Comparison of ENCODE assay signal across 8 cellular contexts in genomic region chr20:10521068-10521834, GRCh38.
A peak's percentile ranks its signal among the peaks of the same experiment; 100 is the strongest.
DNase-seq lines count a peak whose midpoint lies in the region; ATAC-seq, FAIRE-seq and TF ChIP-seq lines count a peak whose summit lies in the region.

No MANE protein-coding gene starts in this region.

- no peak for TF ChIP-seq POLR2A in NB4 (IDR thresholded peaks at IDR 0.05; ENCODE audit: extremely low read depth, insufficient read length)
- TF ChIP-seq POLR2A in K562 (conservative IDR thresholded peaks at IDR 0.05), result no peak

- H3K36me3 Mint-ChIP-seq in immature natural killer cell, result peaks cover 4 to 6% (median 5%) of the 10 kb centered on the region in 3 donors

- intact Hi-C loops in K562 (cut with micrococcal nuclease), result no loop called here
- intact Hi-C loops in mucosa of descending colon (cut with DNase I, micrococcal nuclease), result no loop called here
- intact Hi-C loops in PC-9 (cut with micrococcal nuclease; ENCODE audit: unreplicated experiment), result no loop called here

- H3K9ac ChIP-seq in K562 (ENCODE audit: insufficient read depth in 1 of 2, low read depth in 2 of 2, low read length in 2 of 2), result no peak overlapping the region

- H3K79me2 ChIP-seq in K562 (ENCODE audit: control insufficient read depth, insufficient read depth, low read length) (no peaks in the 10 kb centered on the region), PC-9 (ENCODE audit: low read depth) (no peaks in the 10 kb centered on the region; the same call in 1 of the 2 replicates)

- TF ChIP-seq RAD21 in K562 (CRISPR knock-in tag; conservative IDR thresholded peaks at IDR 0.05 in 1 of 2, IDR thresholded peaks at IDR 0.05 in 1 of 2), result no peak

- peak; percentile 85 for DNase-seq in EL
- DNase-seq in NB4 (ENCODE audit: low read depth), result peak; percentile 66
- no peak for DNase-seq in K562 (ENCODE audit: extremely low read depth in 1 of 4, low spot score in 3 of 4)
- no peak for DNase-seq in mucosa of descending colon
- DNase-seq in immature natural killer cell, result no peak
- no peak for DNase-seq in PC-9
- DNase-seq in NCI-H774 (lab: John Stamatoyannopoulos, UW), result no peak

- H3K4me1 ChIP-seq in K562 (replicated peaks in 1 of 2; ENCODE audit: control insufficient read depth in 2 of 2, insufficient read depth in 2 of 2, low read length in 2 of 2) (no peaks in the 10 kb centered on the region; a peak in 2 of 5 replicates), mucosa of descending colon (ENCODE audit: low read depth) (no peaks in the 10 kb centered on the region), PC-9 (replicated peaks; ENCODE audit: insufficient read depth) (peaks cover 9% of the 10 kb centered on the region; the same call in 1 of the 2 replicates)

- FAIRE-seq in K562 (lab: Jason Lieb, UNC), result no peak

- no peak for TF ChIP-seq CTCF in NB4 (IDR thresholded peaks at IDR 0.05; ENCODE audit: low read depth, low read length)
- TF ChIP-seq CTCF in K562 (IDR thresholded peaks at IDR 0.05 in 2 of 3, conservative IDR thresholded peaks at IDR 0.05 in 1 of 3; ENCODE audit: insufficient read depth in 2 of 3, low read depth in 1 of 3, low read length in 3 of 3), result no peak
- TF ChIP-seq CTCF in mucosa of descending colon (IDR thresholded peaks at IDR 0.05), result no peak
- no peak for TF ChIP-seq CTCF in PC-9 (conservative IDR thresholded peaks at IDR 0.05)

- 45% methylated on average over 3 of the region's 5 CpGs for WGBS in K562 (ENCODE audit: insufficient coverage, low coverage, missing lambda C conversion rate)

- in situ Hi-C loops in K562 (cut with MboI), result no loop called here

- H3K4me3 ChIP-seq in NB4 (ENCODE audit: low read depth, low read length), result no peak overlapping the region
- no peak overlapping the region for H3K4me3 ChIP-seq in K562
- no peak overlapping the region for H3K4me3 ChIP-seq in mucosa of descending colon
- H3K4me3 ChIP-seq in PC-9, result no peak overlapping the region

- H3K36me3 ChIP-seq in K562 (ENCODE audit: control insufficient read depth, insufficient read depth, low read length), result no peaks in the 10 kb centered on the region
- no peaks in the 10 kb centered on the region for H3K36me3 ChIP-seq in mucosa of descending colon (ENCODE audit: low read depth)
- H3K36me3 ChIP-seq in PC-9 (ENCODE audit: low read depth), result no peaks in the 10 kb centered on the region

- H4K20me1 ChIP-seq in K562 (replicated peaks; ENCODE audit: control insufficient read depth, insufficient read depth, low read length), result no peaks in the 10 kb centered on the region
- H4K20me1 ChIP-seq in PC-9 (ENCODE audit: insufficient read depth), result no peaks in the 10 kb centered on the region

- H3K4me1 Mint-ChIP-seq in immature natural killer cell, result peaks cover 15 to 38% of the 10 kb centered on the region in 2 donors

- H3K27me3 Mint-ChIP-seq in immature natural killer cell (ENCODE audit: low read depth in 3 of 3), result peaks cover 0 to 4% (median 3%) of the 10 kb centered on the region in 3 donors

- H3K4me2 ChIP-seq in K562 (ENCODE audit: insufficient read depth, low read length) (no peak overlapping the region), PC-9 (no peak overlapping the region)

- TF ChIP-seq EP300 in K562 (IDR thresholded peaks at IDR 0.05; ENCODE audit: low read length), result no peak

- BruUV-seq in K562 (replicated peaks; lab: Mats Ljungman, UMichigan) (no TSS peak), PC-9 (replicated peaks; lab: Mats Ljungman, UMichigan) (no TSS peak)

- H3K27me3 ChIP-seq in K562 (ENCODE audit: control insufficient read depth in 2 of 2, insufficient read depth in 2 of 2, low read length in 2 of 2), result no peaks in the 10 kb centered on the region
- no peaks in the 10 kb centered on the region for H3K27me3 ChIP-seq in PC-9 (ENCODE audit: insufficient read depth, low read depth)

- H3K27ac Mint-ChIP-seq in immature natural killer cell, result peak overlapping the region in 1 of 6 donors; percentile 3

- no peak for ATAC-seq in K562
- ATAC-seq in mucosa of descending colon, result peak; percentile 23
- no peak for ATAC-seq in HG03520 (IDR thresholded peaks at IDR 0.05; ENCODE audit: unreplicated experiment)

- H3K27ac ChIP-seq in K562 (ENCODE audit: extremely low read depth, low read depth, low read length) (no peak overlapping the region), PC-9 (no peak overlapping the region)

- CTCF ChIA-PET in K562 (lab: Yijun Ruan, JAX; ENCODE audit: low intra/inter-chr PET ratio), result no interaction called here
- CTCF ChIA-PET in PC-9 (lab: Charles Lee), result no interaction called here

- no peaks in the 10 kb centered on the region for H3K9me1 ChIP-seq in K562 (ENCODE audit: control insufficient read depth, insufficient read depth, low read length)

- H3K9me3 ChIP-seq in K562 (replicated peaks; ENCODE audit: control insufficient read depth, insufficient read depth, low read depth, low read length) (no peaks in the 10 kb centered on the region), mucosa of descending colon (no peaks in the 10 kb centered on the region), PC-9 (ENCODE audit: insufficient read depth, low read depth) (no peaks in the 10 kb centered on the region)

- H3K9me3 Mint-ChIP-seq in immature natural killer cell, result no peaks in the 10 kb centered on the region

- no peak overlapping the region for H2AFZ ChIP-seq in K562 (ENCODE audit: low read depth, low read length)
- H2AFZ ChIP-seq in PC-9, result no peak overlapping the region

- no peak overlapping the region for H3K4me3 Mint-ChIP-seq in immature natural killer cell

- no peaks in the 10 kb centered on the region for H3K9me2 ChIP-seq in PC-9 (ENCODE audit: insufficient read depth)

- H3F3A ChIP-seq in PC-9 (ENCODE audit: insufficient read depth, low read depth), result no peaks in the 10 kb centered on the region

- POLR2A ChIA-PET in K562 (lab: Yijun Ruan, JAX) (no interaction called here), PC-9 (lab: Charles Lee; ENCODE audit: unreplicated experiment) (interaction anchor here (0.6 to 0.7 kb wide), 2 partner anchors 78 to 555 kb away, joined by 3 to 4 read pairs; no protein-coding TSS in a partner anchor)

TF ChIP-seq in K562, 482 proteins besides CTCF, POLR2A, EP300 and RAD21:
- no peak for TF ChIP-seq CBFA2T2 (conservative IDR thresholded peaks at IDR 0.05)
- TF ChIP-seq, protein P1, sequence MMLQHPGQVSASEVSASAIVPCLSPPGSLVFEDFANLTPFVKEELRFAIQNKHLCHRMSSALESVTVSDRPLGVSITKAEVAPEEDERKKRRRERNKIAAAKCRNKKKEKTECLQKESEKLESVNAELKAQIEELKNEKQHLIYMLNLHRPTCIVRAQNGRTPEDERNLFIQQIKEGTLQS (IDR thresholded peaks at IDR 0.05), result 0 out of 2 replicates have a peak, but pooled peaks have one; percentile 20
- TF ChIP-seq, protein P1 (CRISPR knock-in tag; conservative IDR thresholded peaks at IDR 0.05), result no peak
- peak; percentile 13; the same call in 1 of the 2 replicates for TF ChIP-seq JUND (IDR thresholded peaks at IDR 0.05; ENCODE audit: borderline replicate concordance, low read depth, low read length)
- no peak for TF ChIP-seq JUND (tag; IDR thresholded peaks at IDR 0.05; ENCODE audit: borderline replicate concordance, low read depth, low read length)

Comparison
In these comparisons a context has a peak if more than half of its experiments do, and no peak if none do; other contexts are left out.
1. DNase-seq: peak in EL (single experiment) and NB4 (single experiment); none in K562 (0 of 4), mucosa of descending colon (0 of 3), immature natural killer cell (0 of 3), PC-9 (0 of 2) and NCI-H774 (single experiment).